Comparison of ENCODE assay signal across 24 cellular contexts in the genomic region with DNA sequence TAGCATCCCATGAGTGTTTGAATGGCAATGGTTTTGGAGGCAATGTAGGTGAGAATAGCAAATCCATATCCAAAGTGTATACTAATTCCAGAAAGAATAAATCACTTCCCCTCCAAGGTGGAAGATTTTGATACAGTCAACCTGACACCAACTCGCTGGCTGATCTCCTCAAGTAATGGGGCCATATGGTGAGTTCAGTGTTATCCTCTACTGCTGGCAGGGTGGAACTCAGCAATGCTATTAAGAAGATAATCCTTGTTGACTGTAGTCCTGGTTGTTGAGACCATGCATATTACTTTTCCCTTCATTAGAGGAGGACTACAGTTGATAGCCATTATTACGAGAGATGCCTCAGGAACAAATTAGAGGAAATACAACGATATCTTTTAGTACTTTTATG. TPM values are rescaled to one million over a fixed set of nuclear protein-coding genes. Genes with fewer than 3 reads are reported as not detected.
"Had no signal": no experiment of that assay in that cellular context is flagged by ENCODE, and none has a peak within 500 bp of the region (broad histone marks: within the 10 kb centered on the region; RNA-seq: fewer than 3 reads in every experiment).

No MANE protein-coding gene starts in this region.

- H3K27ac Mint-ChIP-seq: progenitor cell of endocrine pancreas, type B pancreatic cell had no signal

- DNase-seq: esophagus squamous epithelium; foreskin fibroblast; glutamatergic neuron; immature natural killer cell; kidney; left cardiac atrium; left ventricle myocardium inferior; lower lobe of right lung; mesenchymal stem cell; naive thymus-derived CD4-positive, alpha-beta T cell; ovary; right cardiac atrium; small intestine; stimulated activated CD4-positive, alpha-beta T cell treated with anti-CD3 and anti-CD28 coated beads, Interleukin-12 subunit alpha, Interleukin-12 subunit beta, amount 100 ng/mL, for 4 hours; stimulated activated naive CD8-positive, alpha-beta T cell treated with anti-CD3 and anti-CD28 coated beads, Interleukin-15, Interleukin-2, amounts not matched to agents 100 U/mL and 50 U/mL, for 24 hours; thyroid gland; uterus had no signal

- H3K4me3 Mint-ChIP-seq: dendritic cell treated with granulocyte-macrophage colony-stimulating factor and Interleukin-4, amounts not matched to agents 40 ng/mL and 50 ng/mL, for 4 days; immature natural killer cell; naive thymus-derived CD4-positive, alpha-beta T cell; neural crest cell; type B pancreatic cell had no signal

- H3K36me3 ChIP-seq: esophagus squamous epithelium, gastroesophageal sphincter, left ventricle myocardium inferior, lower lobe of right lung, ovary, suprapubic skin, thyroid gland, uterus had no signal

- ATAC-seq: gastroesophageal sphincter; left cardiac atrium; lower lobe of right lung; naive thymus-derived CD4-positive, alpha-beta T cell; right cardiac atrium; stimulated activated naive CD8-positive, alpha-beta T cell treated with anti-CD3 and anti-CD28 coated beads, Interleukin-15, Interleukin-2, amounts not matched to agents 100 U/mL and 50 U/mL, for 24 hours had no signal

- H3K27ac ChIP-seq: esophagus squamous epithelium, gastroesophageal sphincter, left ventricle myocardium inferior, lower lobe of right lung, ovary, suprapubic skin, thyroid gland, uterus had no signal

- H3K9me3 ChIP-seq: esophagus squamous epithelium, gastroesophageal sphincter, left ventricle myocardium inferior, lower lobe of right lung, ovary, suprapubic skin, thyroid gland, uterus had no signal

- H3K27me3 ChIP-seq: ovary, thyroid gland, uterus had no signal

- H3K9me3 Mint-ChIP-seq: dendritic cell treated with granulocyte-macrophage colony-stimulating factor and Interleukin-4, amounts not matched to agents 40 ng/mL and 50 ng/mL, for 4 days; neural crest cell; type B pancreatic cell had no signal

- H3K4me3 ChIP-seq: esophagus squamous epithelium, gastroesophageal sphincter, left ventricle myocardium inferior, lower lobe of right lung, ovary, suprapubic skin, thyroid gland, uterus had no signal

- H3K4me1 Mint-ChIP-seq: neural crest cell had no signal

- H3K36me3 Mint-ChIP-seq: immature natural killer cell, type B pancreatic cell had no signal

RNA-seq across cellular contexts. Expression of gene HLA-DQA1, which starts 47.0 kb away (rescaled TPM):
- total RNA-seq: epithelial cell of proximal tubule, neural crest cell, progenitor cell of endocrine pancreas had no signal

RNA-seq across cellular contexts. Expression of gene HLA-DQA2, which starts 56.9 kb away (rescaled TPM):
- total RNA-seq: epithelial cell of proximal tubule, neural crest cell had no signal
- polyA plus RNA-seq: naive thymus-derived CD4-positive, alpha-beta T cell; right cardiac atrium had no signal
